In genomic region chr16:27108826-27109665, GRCh38 we compare ENCODE assay signal across 11 cellular contexts. TPM values are rescaled to one million over a fixed set of nuclear protein-coding genes. Genes with fewer than 3 reads are reported as not detected.
DNase-seq lines count a peak whose midpoint lies in the region; ATAC-seq, FAIRE-seq and TF ChIP-seq lines count a peak whose summit lies in the region.
"Had no signal": no experiment of that assay in that cellular context is flagged by ENCODE, and none has a peak within 500 bp of the region (broad histone marks: within the 10 kb centered on the region; RNA-seq: fewer than 3 reads in every experiment).

No MANE protein-coding gene starts in this region.

- peak overlapping the region; percentile 62 for H3K4me3 Mint-ChIP-seq in activated T-cell treated with anti-CD3 and anti-CD28 coated beads, Interleukin-2, amount 50 U/mL, for 4 hours
- peak overlapping the region; percentile 33 for H3K4me3 Mint-ChIP-seq in activated CD4-positive, alpha-beta memory T cell treated with anti-CD3 and anti-CD28 coated beads, Interleukin-2, amount 10 ng/mL, durations not matched to agents 7 days and 5 days

- peak overlapping the region; percentile 56 for H3K4me3 ChIP-seq in iPS-15b (ENCODE audit: low read depth, low read length)
- peak overlapping the region; percentile 21 to 41 (median 38) for H3K4me3 ChIP-seq in stomach
- H3K4me3 ChIP-seq in kidney (ENCODE audit: low read length in 2 of 2), result no peak overlapping the region

- H3K27ac ChIP-seq in stomach, result peak overlapping the region in 2 of 5 donors; percentile 9 to 13
- H3K27ac ChIP-seq in kidney (ENCODE audit: low read depth in 2 of 2, low read length in 2 of 2), result no peak overlapping the region

- peaks cover 3% of the 10 kb centered on the region for H3K27me3 Mint-ChIP-seq in activated T-cell treated with anti-CD3 and anti-CD28 coated beads, Interleukin-2, amount 50 U/mL, for 4 hours (ENCODE audit: low read depth)
- no peaks in the 10 kb centered on the region for H3K27me3 Mint-ChIP-seq in activated CD4-positive, alpha-beta memory T cell treated with anti-CD3 and anti-CD28 coated beads, Interleukin-2, amount 10 ng/mL, durations not matched to agents 7 days and 5 days

- peaks cover 11% of the 10 kb centered on the region for H3K4me1 Mint-ChIP-seq in activated T-cell treated with anti-CD3 and anti-CD28 coated beads, Interleukin-2, amount 50 U/mL, for 4 hours (ENCODE audit: low read depth)
- H3K4me1 Mint-ChIP-seq in activated CD4-positive, alpha-beta memory T cell treated with anti-CD3 and anti-CD28 coated beads, Interleukin-2, amount 10 ng/mL, durations not matched to agents 7 days and 5 days, result peaks cover 2% of the 10 kb centered on the region

- no peak overlapping the region for H3K27ac Mint-ChIP-seq in activated CD4-positive, alpha-beta memory T cell treated with anti-CD3 and anti-CD28 coated beads, Interleukin-2, amount 10 ng/mL, durations not matched to agents 7 days and 5 days

- no peaks in the 10 kb centered on the region for H3K36me3 ChIP-seq in iPS-15b (ENCODE audit: control insufficient read depth, insufficient read depth, low read length)
- no peaks in the 10 kb centered on the region for H3K36me3 ChIP-seq in stomach
- H3K36me3 ChIP-seq in kidney (ENCODE audit: control insufficient read depth in 1 of 2, insufficient read depth in 2 of 2, low read length in 2 of 2), result no peaks in the 10 kb centered on the region
- H3K36me3 ChIP-seq: BE2C had no signal

- no peak for TF ChIP-seq EP300 in stomach (IDR thresholded peaks at IDR 0.05)

- intact Hi-C loops in stomach (cut with DNase I; ENCODE audit: low total_unique reads), result loop anchor here (5.0 kb wide), 1 partner anchor 1272 kb away; no protein-coding TSS in a partner anchor
- intact Hi-C loops in kidney (cut with DNase I), result no loop called here

- no peak for DNase-seq in activated T-cell treated with anti-CD3 and anti-CD28 coated beads, Interleukin-2, amount 50 U/mL, for 4 hours
- DNase-seq in activated T-cell treated with anti-CD3 and anti-CD28 coated beads, Interleukin-2, amount 50 U/mL, for 48 hours, result no peak
- no peak for DNase-seq in activated CD4-positive, alpha-beta memory T cell treated with anti-CD3 and anti-CD28 coated beads, Interleukin-2, amount 10 ng/mL, durations not matched to agents 7 days and 5 days
- DNase-seq in stomach (no peak), kidney (no peak), D341Med (ENCODE audit: low spot score) (no peak)

- H3K9ac ChIP-seq in iPS-15b (ENCODE audit: low read depth, low read length) (no peak overlapping the region), kidney (ENCODE audit: low read length in 2 of 2) (no peak overlapping the region)

- H3K9me3 ChIP-seq in iPS-15b (ENCODE audit: control insufficient read depth, insufficient read depth, low read length), result no peaks in the 10 kb centered on the region
- no peaks in the 10 kb centered on the region for H3K9me3 ChIP-seq in stomach
- no peaks in the 10 kb centered on the region for H3K9me3 ChIP-seq in kidney (ENCODE audit: control insufficient read depth in 1 of 2, low read length in 2 of 2)
- H3K9me3 ChIP-seq: BE2C had no signal

- no peaks in the 10 kb centered on the region for H3K36me3 Mint-ChIP-seq in activated T-cell treated with anti-CD3 and anti-CD28 coated beads, Interleukin-2, amount 50 U/mL, for 4 hours (ENCODE audit: insufficient read depth)
- no peaks in the 10 kb centered on the region for H3K36me3 Mint-ChIP-seq in activated CD4-positive, alpha-beta memory T cell treated with anti-CD3 and anti-CD28 coated beads, Interleukin-2, amount 10 ng/mL, durations not matched to agents 7 days and 5 days (ENCODE audit: low read depth)

- POLR2A ChIA-PET in activated CD4-positive, alpha-beta memory T cell treated with anti-CD3 and anti-CD28 coated beads, Interleukin-2, amount 10 ng/mL, durations not matched to agents 7 days and 5 days (lab: Charles Lee), result no interaction called here

- H3K9me3 Mint-ChIP-seq in activated T-cell treated with anti-CD3 and anti-CD28 coated beads, Interleukin-2, amount 50 U/mL, for 4 hours, result no peaks in the 10 kb centered on the region
- no peaks in the 10 kb centered on the region for H3K9me3 Mint-ChIP-seq in activated CD4-positive, alpha-beta memory T cell treated with anti-CD3 and anti-CD28 coated beads, Interleukin-2, amount 10 ng/mL, durations not matched to agents 7 days and 5 days

- TF ChIP-seq POLR2A in stomach (IDR thresholded peaks at IDR 0.05), result no peak

- ATAC-seq in activated T-cell treated with anti-CD3 and anti-CD28 coated beads, Interleukin-2, amount 50 U/mL, for 4 hours, result no peak
- no peak for ATAC-seq in GM19035 (IDR thresholded peaks at IDR 0.05; ENCODE audit: unreplicated experiment)

- TF ChIP-seq CTCF in stomach (IDR thresholded peaks at IDR 0.05), result no peak
- no peak for TF ChIP-seq CTCF in kidney (IDR thresholded peaks at IDR 0.05; ENCODE audit: borderline replicate concordance, extremely low read depth, insufficient read depth)

- CTCF ChIA-PET in activated CD4-positive, alpha-beta memory T cell treated with anti-CD3 and anti-CD28 coated beads, Interleukin-2, amount 10 ng/mL, durations not matched to agents 7 days and 5 days (lab: Charles Lee), result interaction anchor here (0.6 to 1.5 kb wide), 15 partner anchors 10 to 1287 kb away, joined by 3 to 9 read pairs (median 4); no protein-coding TSS in a partner anchor

- H3K4me1 ChIP-seq in iPS-15b (ENCODE audit: control insufficient read depth, insufficient read depth, low read length) (no peaks in the 10 kb centered on the region), stomach (peaks cover 5 to 16% (median 14%) of the 10 kb centered on the region in 4 donors), kidney (ENCODE audit: control insufficient read depth in 1 of 2, insufficient read depth in 1 of 2, low read depth in 1 of 2, low read length in 2 of 2) (no peaks in the 10 kb centered on the region)
- H3K4me1 ChIP-seq: BE2C had no signal

- WGBS in stomach, 5 donors, result 67 to 75% (median 72%) methylated on average over 17 of the region's 17 CpGs

- H3K27me3 ChIP-seq in iPS-15b (ENCODE audit: control insufficient read depth, insufficient read depth, low read length), result peaks cover 5% of the 10 kb centered on the region
- H3K27me3 ChIP-seq in stomach, result peaks cover 0 to 6% (median 0%) of the 10 kb centered on the region in 3 donors
- H3K27me3 ChIP-seq: BE2C had no signal

- FAIRE-seq in kidney (lab: Jason Lieb, UNC), result no peak

RNA-seq across cellular contexts. Expression of gene C16orf82, which starts 42.3 kb away (rescaled TPM):
- not detected for total RNA-seq in activated T-cell treated with anti-CD3 and anti-CD28 coated beads, Interleukin-2, amount 50 U/mL, for 4 hours
- not detected for total RNA-seq in activated CD4-positive, alpha-beta memory T cell treated with anti-CD3 and anti-CD28 coated beads, Interleukin-2, amount 10 ng/mL, durations not matched to agents 7 days and 5 days
- not detected for total RNA-seq in stomach
- polyA plus RNA-seq in stomach, result not detected
- total RNA-seq in kidney, result not detected
- not detected for polyA plus RNA-seq in kidney (ENCODE audit: insufficient read depth, low read depth, low replicate concordance)
- total RNA-seq: dermis microvascular lymphatic vessel endothelial cell, mucosa of gallbladder had no signal

Comparison
In these comparisons a context has a peak if more than half of its experiments do, and no peak if none do; other contexts are left out.
1. H3K4me3 ChIP-seq: peak in iPS-15b (single experiment) and stomach (4 of 4); none in kidney (0 of 2).